ENCODE assay signal across 1 cellular context in the genomic region with DNA sequence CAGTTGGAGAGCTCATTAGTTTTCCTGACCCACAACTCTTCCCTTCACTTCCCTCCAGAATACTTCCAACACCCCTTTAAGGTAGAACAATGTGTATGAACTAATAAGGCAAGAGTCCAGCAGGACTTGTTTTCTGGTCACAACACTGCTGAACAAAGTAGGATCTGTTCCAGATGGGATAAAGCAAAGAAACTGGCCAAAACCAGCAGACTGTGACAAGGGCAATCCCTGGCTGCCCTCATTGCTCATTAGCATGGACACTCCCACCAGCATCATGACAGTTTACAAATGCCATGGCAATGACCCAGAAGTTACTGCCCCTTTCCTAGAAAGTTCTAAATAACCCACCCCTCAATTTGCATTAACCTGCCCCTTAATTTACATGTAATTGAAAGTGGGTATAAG.
TF ChIP-seq lines count a peak whose summit lies in the region.

No MANE protein-coding gene starts in this region.

TF ChIP-seq in K562, 482 proteins besides CTCF, POLR2A, EP300 and RAD21 (continued from another document):
- TF ChIP-seq ARID3A (IDR thresholded peaks at IDR 0.05; ENCODE audit: borderline replicate concordance, low read depth, low read length) (no peak), ZBTB43 (CRISPR knock-in tag; IDR thresholded peaks at IDR 0.05) (no peak), TRIM24 (IDR thresholded peaks at IDR 0.05) (no peak), TFAM (CRISPR knock-in tag; conservative IDR thresholded peaks at IDR 0.05) (no peak)
- TF ChIP-seq, protein P1, sequence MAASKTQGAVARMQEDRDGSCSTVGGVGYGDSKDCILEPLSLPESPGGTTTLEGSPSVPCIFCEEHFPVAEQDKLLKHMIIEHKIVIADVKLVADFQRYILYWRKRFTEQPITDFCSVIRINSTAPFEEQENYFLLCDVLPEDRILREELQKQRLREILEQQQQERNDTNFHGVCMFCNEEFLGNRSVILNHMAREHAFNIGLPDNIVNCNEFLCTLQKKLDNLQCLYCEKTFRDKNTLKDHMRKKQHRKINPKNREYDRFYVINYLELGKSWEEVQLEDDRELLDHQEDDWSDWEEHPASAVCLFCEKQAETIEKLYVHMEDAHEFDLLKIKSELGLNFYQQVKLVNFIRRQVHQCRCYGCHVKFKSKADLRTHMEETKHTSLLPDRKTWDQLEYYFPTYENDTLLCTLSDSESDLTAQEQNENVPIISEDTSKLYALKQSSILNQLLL (CRISPR knock-in tag; IDR thresholded peaks at IDR 0.05; ENCODE audit: borderline replicate concordance) = no peak
